ENCODE assay signal across 1 cellular context in the genomic region with DNA sequence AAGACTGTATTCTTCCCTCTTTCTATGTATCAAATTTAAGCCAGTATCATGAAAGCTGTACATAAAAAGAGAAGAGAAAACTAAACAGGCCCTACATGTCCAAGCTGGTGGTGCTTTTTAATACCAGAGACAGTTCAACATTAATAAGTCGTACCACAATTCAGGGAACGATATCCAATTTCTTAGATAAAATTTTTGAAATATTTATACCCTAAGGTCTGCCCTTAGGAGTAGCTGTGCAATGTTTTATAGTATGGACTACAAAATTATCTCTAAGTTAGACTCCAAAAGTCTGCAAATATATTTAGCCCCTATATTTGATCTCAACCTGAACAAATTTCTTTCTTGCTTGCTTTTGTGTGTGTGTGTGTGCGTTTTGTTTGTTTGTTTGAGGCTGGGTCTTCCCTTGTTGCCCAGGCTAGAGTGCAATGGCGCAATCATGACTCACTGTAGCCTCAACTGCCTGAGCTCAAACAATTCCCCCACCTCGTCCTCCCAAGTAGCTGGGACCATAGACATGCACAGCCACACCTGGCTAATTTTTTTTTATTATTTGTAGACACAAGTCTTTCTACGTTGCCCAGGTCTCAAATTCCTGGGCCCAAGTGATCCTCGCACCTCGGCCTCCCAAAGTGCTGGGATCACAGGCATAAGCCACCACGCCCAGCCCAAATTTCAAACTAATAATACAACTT.
TF ChIP-seq lines count a peak whose summit lies in the region.

No MANE protein-coding gene starts in this region.

TF ChIP-seq in IMR-90, 13 proteins besides CTCF, POLR2A, EP300 and RAD21:
- TF ChIP-seq RCOR1 (IDR thresholded peaks at IDR 0.05; ENCODE audit: insufficient replicate concordance, low read length) (no peak), CEBPB (IDR thresholded peaks at IDR 0.05; ENCODE audit: low read depth, low read length) (peak; percentile 91), NFE2L2 (IDR thresholded peaks at IDR 0.05; ENCODE audit: low read depth, low read length) (no peak), MXI1 (IDR thresholded peaks at IDR 0.05; ENCODE audit: borderline replicate concordance, low read depth, low read length) (no peak), SMC3 (IDR thresholded peaks at IDR 0.05; ENCODE audit: low read depth, low read length) (no peak), FOS (IDR thresholded peaks at IDR 0.05; ENCODE audit: low read depth, low read length) (no peak), BHLHE40 (IDR thresholded peaks at IDR 0.05; ENCODE audit: low read depth, low read length) (no peak)
- TF ChIP-seq, protein P1, sequence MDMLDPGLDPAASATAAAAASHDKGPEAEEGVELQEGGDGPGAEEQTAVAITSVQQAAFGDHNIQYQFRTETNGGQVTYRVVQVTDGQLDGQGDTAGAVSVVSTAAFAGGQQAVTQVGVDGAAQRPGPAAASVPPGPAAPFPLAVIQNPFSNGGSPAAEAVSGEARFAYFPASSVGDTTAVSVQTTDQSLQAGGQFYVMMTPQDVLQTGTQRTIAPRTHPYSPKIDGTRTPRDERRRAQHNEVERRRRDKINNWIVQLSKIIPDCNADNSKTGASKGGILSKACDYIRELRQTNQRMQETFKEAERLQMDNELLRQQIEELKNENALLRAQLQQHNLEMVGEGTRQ (IDR thresholded peaks at IDR 0.05; ENCODE audit: low read depth, low read length): no peak
- TF ChIP-seq, protein P2, sequence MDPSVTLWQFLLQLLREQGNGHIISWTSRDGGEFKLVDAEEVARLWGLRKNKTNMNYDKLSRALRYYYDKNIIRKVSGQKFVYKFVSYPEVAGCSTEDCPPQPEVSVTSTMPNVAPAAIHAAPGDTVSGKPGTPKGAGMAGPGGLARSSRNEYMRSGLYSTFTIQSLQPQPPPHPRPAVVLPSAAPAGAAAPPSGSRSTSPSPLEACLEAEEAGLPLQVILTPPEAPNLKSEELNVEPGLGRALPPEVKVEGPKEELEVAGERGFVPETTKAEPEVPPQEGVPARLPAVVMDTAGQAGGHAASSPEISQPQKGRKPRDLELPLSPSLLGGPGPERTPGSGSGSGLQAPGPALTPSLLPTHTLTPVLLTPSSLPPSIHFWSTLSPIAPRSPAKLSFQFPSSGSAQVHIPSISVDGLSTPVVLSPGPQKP (IDR thresholded peaks at IDR 0.05; ENCODE audit: borderline replicate concordance, low read depth, low read length): no peak
